1 cellular context compared by ENCODE assay signal in genomic region chr1:165137551-165138316, GRCh38.
TF ChIP-seq lines count a peak whose summit lies in the region.

No MANE protein-coding gene starts in this region.

TF ChIP-seq in HepG2, 621 proteins besides CTCF, POLR2A, EP300 and RAD21 (continued from another document and continues in another):
- TF ChIP-seq ZBTB34 (CRISPR knock-in tag; IDR thresholded peaks at IDR 0.05) (peak; percentile 77; the same call in 1 of the 2 replicates), HMGA1 (CRISPR knock-in tag; conservative IDR thresholded peaks at IDR 0.05) (no peak), DR1 (CRISPR knock-in tag; IDR thresholded peaks at IDR 0.05) (no peak), ZFY (CRISPR knock-in tag; IDR thresholded peaks at IDR 0.05) (no peak), NFKB2 (CRISPR knock-in tag; IDR thresholded peaks at IDR 0.05; ENCODE audit: borderline replicate concordance) (no peak), ZNF770 (CRISPR knock-in tag; IDR thresholded peaks at IDR 0.05) (no peak), RBFOX2 (IDR thresholded peaks at IDR 0.05; ENCODE audit: low read depth, low read length) (no peak), POGK (CRISPR knock-in tag; conservative IDR thresholded peaks at IDR 0.05) (no peak), ZNF367 (CRISPR knock-in tag; IDR thresholded peaks at IDR 0.05; ENCODE audit: borderline replicate concordance) (no peak), ZBTB10 (CRISPR knock-in tag; IDR thresholded peaks at IDR 0.05; ENCODE audit: borderline replicate concordance) (no peak), TOPORS (CRISPR knock-in tag; IDR thresholded peaks at IDR 0.05) (no peak), ATF5 (CRISPR knock-in tag; IDR thresholded peaks at IDR 0.05; ENCODE audit: low read depth) (no peak), SALL1 (CRISPR knock-in tag; IDR thresholded peaks at IDR 0.05) (peak; percentile 84), MXI1 (IDR thresholded peaks at IDR 0.05; ENCODE audit: borderline replicate concordance, low read depth, low read length) (no peak), MIER3 (CRISPR knock-in tag; IDR thresholded peaks at IDR 0.05; ENCODE audit: borderline replicate concordance) (no peak), ZNF34 (CRISPR knock-in tag; IDR thresholded peaks at IDR 0.05; ENCODE audit: borderline replicate concordance) (no peak), U2AF2 (IDR thresholded peaks at IDR 0.05; ENCODE audit: low read depth, low read length) (no peak), HMG20A (CRISPR knock-in tag; IDR thresholded peaks at IDR 0.05; ENCODE audit: borderline replicate concordance) (peak; percentile 96), RXRA (CRISPR knock-in tag; IDR thresholded peaks at IDR 0.05) (peak; percentile 92), JUNB (CRISPR knock-in tag; IDR thresholded peaks at IDR 0.05; ENCODE audit: borderline replicate concordance) (no peak; the same call in 1 of the 2 replicates), NFYB (CRISPR knock-in tag; IDR thresholded peaks at IDR 0.05) (no peak), HDAC1 (CRISPR knock-in tag; IDR thresholded peaks at IDR 0.05) (peak; percentile 70), ZNF20 (CRISPR knock-in tag; IDR thresholded peaks at IDR 0.05) (no peak), NR3C1 (CRISPR knock-in tag; IDR thresholded peaks at IDR 0.05) (no peak), ZNF607 (CRISPR knock-in tag; IDR thresholded peaks at IDR 0.05; ENCODE audit: borderline replicate concordance) (no peak), TGIF2 (CRISPR knock-in tag; IDR thresholded peaks at IDR 0.05) (0 out of 2 replicates have a peak, but pooled peaks have one; percentile 51), ZNF10 (CRISPR knock-in tag; IDR thresholded peaks at IDR 0.05; ENCODE audit: borderline replicate concordance, low read depth) (no peak), ZNF547 (CRISPR knock-in tag; IDR thresholded peaks at IDR 0.05) (no peak), ZNF326 (CRISPR knock-in tag; IDR thresholded peaks at IDR 0.05; ENCODE audit: borderline replicate concordance) (no peak), MNT (IDR thresholded peaks at IDR 0.05) (no peak), ZNF121 (CRISPR knock-in tag; IDR thresholded peaks at IDR 0.05) (no peak), ZNF138 (CRISPR knock-in tag; IDR thresholded peaks at IDR 0.05; ENCODE audit: low read depth) (no peak), SMAD1 (CRISPR knock-in tag; IDR thresholded peaks at IDR 0.05; ENCODE audit: borderline replicate concordance, low read depth) (no peak), ZNF780A (CRISPR knock-in tag; IDR thresholded peaks at IDR 0.05) (no peak), MATR3 (CRISPR knock-in tag; IDR thresholded peaks at IDR 0.05) (no peak), ZNF773 (CRISPR knock-in tag; IDR thresholded peaks at IDR 0.05; ENCODE audit: borderline replicate concordance) (no peak), ZNF83 (CRISPR knock-in tag; IDR thresholded peaks at IDR 0.05; ENCODE audit: borderline replicate concordance) (no peak), JUN (CRISPR knock-in tag; IDR thresholded peaks at IDR 0.05) (no peak), ARID3A (IDR thresholded peaks at IDR 0.05; ENCODE audit: low read depth, low read length) (no peak), NFRKB (IDR thresholded peaks at IDR 0.05) (no peak), CREM (IDR thresholded peaks at IDR 0.05) (peak; percentile 81), CREM (CRISPR knock-in tag; IDR thresholded peaks at IDR 0.05) (no peak), SPEN (CRISPR knock-in tag; IDR thresholded peaks at IDR 0.05; ENCODE audit: low read depth) (no peak)
- TF ChIP-seq, protein P1, sequence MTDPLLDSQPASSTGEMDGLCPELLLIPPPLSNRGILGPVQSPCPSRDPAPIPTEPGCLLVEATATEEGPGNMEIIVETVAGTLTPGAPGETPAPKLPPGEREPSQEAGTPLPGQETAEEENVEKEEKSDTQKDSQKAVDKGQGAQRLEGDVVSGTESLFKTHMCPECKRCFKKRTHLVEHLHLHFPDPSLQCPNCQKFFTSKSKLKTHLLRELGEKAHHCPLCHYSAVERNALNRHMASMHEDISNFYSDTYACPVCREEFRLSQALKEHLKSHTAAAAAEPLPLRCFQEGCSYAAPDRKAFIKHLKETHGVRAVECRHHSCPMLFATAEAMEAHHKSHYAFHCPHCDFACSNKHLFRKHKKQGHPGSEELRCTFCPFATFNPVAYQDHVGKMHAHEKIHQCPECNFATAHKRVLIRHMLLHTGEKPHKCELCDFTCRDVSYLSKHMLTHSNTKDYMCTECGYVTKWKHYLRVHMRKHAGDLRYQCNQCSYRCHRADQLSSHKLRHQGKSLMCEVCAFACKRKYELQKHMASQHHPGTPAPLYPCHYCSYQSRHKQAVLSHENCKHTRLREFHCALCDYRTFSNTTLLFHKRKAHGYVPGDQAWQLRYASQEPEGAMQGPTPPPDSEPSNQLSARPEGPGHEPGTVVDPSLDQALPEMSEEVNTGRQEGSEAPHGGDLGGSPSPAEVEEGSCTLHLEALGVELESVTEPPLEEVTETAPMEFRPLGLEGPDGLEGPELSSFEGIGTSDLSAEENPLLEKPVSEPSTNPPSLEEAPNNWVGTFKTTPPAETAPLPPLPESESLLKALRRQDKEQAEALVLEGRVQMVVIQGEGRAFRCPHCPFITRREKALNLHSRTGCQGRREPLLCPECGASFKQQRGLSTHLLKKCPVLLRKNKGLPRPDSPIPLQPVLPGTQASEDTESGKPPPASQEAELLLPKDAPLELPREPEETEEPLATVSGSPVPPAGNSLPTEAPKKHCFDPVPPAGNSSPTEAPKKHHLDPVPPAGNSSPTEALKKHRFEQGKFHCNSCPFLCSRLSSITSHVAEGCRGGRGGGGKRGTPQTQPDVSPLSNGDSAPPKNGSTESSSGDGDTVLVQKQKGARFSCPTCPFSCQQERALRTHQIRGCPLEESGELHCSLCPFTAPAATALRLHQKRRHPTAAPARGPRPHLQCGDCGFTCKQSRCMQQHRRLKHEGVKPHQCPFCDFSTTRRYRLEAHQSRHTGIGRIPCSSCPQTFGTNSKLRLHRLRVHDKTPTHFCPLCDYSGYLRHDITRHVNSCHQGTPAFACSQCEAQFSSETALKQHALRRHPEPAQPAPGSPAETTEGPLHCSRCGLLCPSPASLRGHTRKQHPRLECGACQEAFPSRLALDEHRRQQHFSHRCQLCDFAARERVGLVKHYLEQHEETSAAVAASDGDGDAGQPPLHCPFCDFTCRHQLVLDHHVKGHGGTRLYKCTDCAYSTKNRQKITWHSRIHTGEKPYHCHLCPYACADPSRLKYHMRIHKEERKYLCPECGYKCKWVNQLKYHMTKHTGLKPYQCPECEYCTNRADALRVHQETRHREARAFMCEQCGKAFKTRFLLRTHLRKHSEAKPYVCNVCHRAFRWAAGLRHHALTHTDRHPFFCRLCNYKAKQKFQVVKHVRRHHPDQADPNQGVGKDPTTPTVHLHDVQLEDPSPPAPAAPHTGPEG (CRISPR knock-in tag; IDR thresholded peaks at IDR 0.05), result no peak
